17 cellular contexts compared by ENCODE assay signal in genomic region chr1:56482486-56482885, GRCh38.
DNase-seq lines count a peak whose midpoint lies in the region; ATAC-seq, FAIRE-seq and TF ChIP-seq lines count a peak whose summit lies in the region.
"Had no signal": no experiment of that assay in that cellular context is flagged by ENCODE, and none has a peak within 500 bp of the region (broad histone marks: within the 10 kb centered on the region; RNA-seq: fewer than 3 reads in every experiment).

No MANE protein-coding gene starts in this region.

- H3K4me1 ChIP-seq in right lobe of liver = peaks cover 0 to 21% (median 7%) of the 10 kb centered on the region in 4 donors
- H3K4me1 ChIP-seq: HAP-1 had no signal

- DNase-seq in SW480 (ENCODE audit: low spot score) (peak; percentile 66), left lobe of liver (ENCODE audit: low spot score) (no peak), right lobe of liver (no peak), NCI-H187 (lab: John Stamatoyannopoulos, UW) (no peak), GM12891 (ENCODE audit: insufficient read length, low spot score) (no peak)
- DNase-seq: C1 segment of cervical spinal cord; Calu3; CD4-positive, alpha-beta memory T cell; COR-L47; DMS153; DMS79 treated with DMSO at 0.1 percent for 48 hours; GF-D8; GOT3; HFFc6 had no signal

- H3K27me3 ChIP-seq in right lobe of liver = no peaks in the 10 kb centered on the region

- TF ChIP-seq POLR2A in right lobe of liver (IDR thresholded peaks at IDR 0.05) = no peak
- TF ChIP-seq POLR2A in GM12891 (IDR thresholded peaks at IDR 0.05; ENCODE audit: low read depth, low read length) = no peak

- no peak for TF ChIP-seq CTCF in right lobe of liver (IDR thresholded peaks at IDR 0.05)

- intact Hi-C loops in right lobe of liver (cut with DNase I) = no loop called here

- H3K9me3 ChIP-seq in right lobe of liver = no peaks in the 10 kb centered on the region
- H3K9me3 ChIP-seq: HAP-1 had no signal

- H3K27ac ChIP-seq in right lobe of liver = no peak overlapping the region

- FAIRE-seq in GM12891 (lab: Jason Lieb, UNC) = no peak

- no peaks in the 10 kb centered on the region for H3K36me3 ChIP-seq in right lobe of liver
- H3K36me3 ChIP-seq: HAP-1 had no signal

- ATAC-seq in left lobe of liver (peak; percentile 26), right lobe of liver (peak; percentile 30 to 66 (median 53)), GM18909 (IDR thresholded peaks at IDR 0.05; ENCODE audit: poor library complexity, unreplicated experiment) (no peak), GM18867 (IDR thresholded peaks at IDR 0.05; ENCODE audit: unreplicated experiment) (no peak)

- H3K4me3 ChIP-seq in right lobe of liver = no peak overlapping the region
- H3K4me3 ChIP-seq: HAP-1 had no signal

- 30% methylated on average over 1 of the region's 1 CpG for WGBS in right lobe of liver (ENCODE audit: insufficient coverage, low coverage, low lambda C conversion rate, missing lambda C conversion rate)

TF ChIP-seq in GM12891, 5 proteins besides CTCF, POLR2A, EP300 and RAD21:
- no peak for TF ChIP-seq POU2F2 (IDR thresholded peaks at IDR 0.05; ENCODE audit: low read depth, low read length)
- TF ChIP-seq PAX5 (IDR thresholded peaks at IDR 0.05; ENCODE audit: insufficient read depth, low read length, severe bottlenecking) = no peak
- no peak for TF ChIP-seq TAF1 (IDR thresholded peaks at IDR 0.05; ENCODE audit: low read depth, low read length)
- TF ChIP-seq SPI1 (IDR thresholded peaks at IDR 0.05; ENCODE audit: low read depth, low read length) = no peak
- no peak for TF ChIP-seq POLR2AphosphoS5 (IDR thresholded peaks at IDR 0.05; ENCODE audit: low read depth, low read length)

Comparison
In these comparisons a context has a peak if more than half of its experiments do, and no peak if none do; other contexts are left out.
1. ATAC-seq: peak in left lobe of liver (single experiment) and right lobe of liver (4 of 4); none in GM18909 (single experiment) and GM18867 (single experiment).